34 cellular contexts compared by ENCODE assay signal in the genomic region with DNA sequence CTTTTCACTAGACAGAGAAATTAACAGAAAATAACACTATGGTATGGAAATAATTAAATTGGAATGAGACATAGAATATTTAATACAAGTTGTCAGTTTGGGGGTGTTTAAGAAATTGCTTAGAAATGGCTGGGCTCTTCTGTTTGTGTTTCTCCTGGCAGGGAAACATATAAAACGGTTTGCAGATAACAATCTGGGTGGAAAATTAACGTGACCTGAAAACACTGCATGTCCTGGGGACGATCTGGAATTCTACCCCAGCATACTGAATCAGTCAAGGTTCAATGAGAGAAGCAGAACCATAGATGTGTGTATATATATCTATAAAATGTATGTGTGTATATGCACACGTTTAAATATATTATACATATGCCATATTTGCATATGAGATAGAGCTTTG.
"Had no signal": no experiment of that assay in that cellular context is flagged by ENCODE, and none has a peak within 500 bp of the region (broad histone marks: within the 10 kb centered on the region; RNA-seq: fewer than 3 reads in every experiment).

No MANE protein-coding gene starts in this region.

- H3K27ac ChIP-seq: KMS-11 had no signal

- DNase-seq: Karpas-422, Kasumi-1, MG63, MM.1S, MV-4-11, NCI-H1048, NCI-H1092, NCI-H1092 treated with DMSO at 0.1 percent for 48 hours, NCI-H1105, NCI-H1105 treated with DMSO at 0.1 percent for 48 hours, NCI-H1417, NCI-H1417 treated with DMSO at 0.1 percent for 48 hours, NCI-H1436, NCI-H1436 treated with DMSO at 0.1 percent for 48 hours, NCI-H146, NCI-H1694, NCI-H1694 treated with DMSO at 0.1 percent for 48 hours, NCI-H187, NCI-H187 treated with DMSO at 0.1 percent for 48 hours, NCI-H1930, NCI-H2029, NCI-H2029 treated with DMSO at 0.1 percent for 48 hours, NCI-H2081, NCI-H2081 treated with DMSO at 0.1 percent for 48 hours, NCI-H2107, NCI-H2171, NCI-H2171 treated with DMSO at 0.1 percent for 48 hours, NCI-H2227 treated with DMSO at 0.1 percent for 48 hours, NCI-H226, NCI-H345, NCI-H446, NCI-H446 treated with DMSO at 0.1 percent for 48 hours, NCI-H510A had no signal
